In the genomic region with DNA sequence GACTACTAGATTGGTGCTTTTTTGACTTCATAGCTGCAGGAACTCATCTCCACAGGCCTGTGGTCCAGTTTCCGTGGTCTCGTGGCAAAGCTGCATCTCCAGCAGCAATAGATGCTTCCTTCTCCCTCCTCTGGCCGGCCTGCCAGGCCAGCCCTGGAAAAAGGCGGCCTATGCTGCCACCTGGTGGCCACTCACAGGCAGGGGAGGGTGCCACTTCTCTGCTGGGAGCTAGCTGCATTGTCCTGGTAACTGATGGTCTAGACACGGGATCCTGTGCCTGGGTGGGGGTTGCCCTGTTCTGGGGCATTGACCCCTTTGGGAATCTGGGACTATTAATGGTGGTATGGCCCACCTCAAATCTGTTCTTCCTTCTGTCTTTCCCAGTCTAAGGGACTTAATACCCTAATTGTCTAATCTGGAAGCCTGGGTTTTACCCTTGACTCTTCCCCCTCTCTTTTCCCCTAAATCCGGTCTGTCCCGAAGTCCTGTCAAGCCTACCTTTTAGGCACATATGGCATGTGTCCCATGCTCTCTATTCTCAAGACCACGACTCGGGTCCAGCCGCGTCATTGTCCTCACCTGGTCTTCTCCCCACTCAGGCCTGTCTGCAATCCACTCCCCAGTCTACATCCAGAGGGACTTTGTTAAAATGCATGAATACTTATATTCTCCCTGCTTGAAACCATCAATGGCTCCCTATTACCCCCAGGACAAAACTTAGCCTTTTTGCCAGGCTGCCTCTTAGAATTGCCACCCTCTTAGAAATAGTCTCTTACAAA, we compare ENCODE assay signal across 8 cellular contexts. TPM values are rescaled to one million over a fixed set of nuclear protein-coding genes. Genes with fewer than 3 reads are reported as not detected.
DNase-seq lines count a peak whose midpoint lies in the region; ATAC-seq, FAIRE-seq and TF ChIP-seq lines count a peak whose summit lies in the region.

No MANE protein-coding gene starts in this region.

- peak; percentile 97 for TF ChIP-seq CTCF in LNCaP clone FGC (IDR thresholded peaks at IDR 0.05; ENCODE audit: control insufficient read depth, extremely low read depth, insufficient read depth)

- ATAC-seq in GM21786 (IDR thresholded peaks at IDR 0.05; ENCODE audit: unreplicated experiment) (peak; percentile 88), SK-N-SH treated with all-trans-retinoic acid at 6 μM for 48 hours (peak; percentile 99)

- H3K4me3 ChIP-seq in LNCaP clone FGC (ENCODE audit: low read depth, low read length) = no peak overlapping the region

- peak; percentile 74 for DNase-seq in DMS79 treated with DMSO at 0.1 percent for 48 hours (lab: John Stamatoyannopoulos, UW)
- DNase-seq in LNCaP clone FGC (ENCODE audit: low read depth) = peak; percentile 8
- DNase-seq in activated naive CD4-positive, alpha-beta T cell (lab: John Stamatoyannopoulos, UW) = peak; percentile 41 to 72 (median 68)
- peak; percentile 76 for DNase-seq in glomerular visceral epithelial cell (ENCODE audit: extremely low spot score)
- peak; percentile 94 for DNase-seq in posterior vena cava (ENCODE audit: low spot score)
- peak; percentile 81 for DNase-seq in urothelium cell line (ENCODE audit: low spot score)

- FAIRE-seq in urothelium cell line (lab: Jason Lieb, UNC) = peak; percentile 74

- intact Hi-C loops in posterior vena cava (cut with DNase I) = loop anchor here in 1 of 2 donors (2.0 kb wide), 1 partner anchor 226 kb away; no protein-coding TSS in a partner anchor

TF ChIP-seq in SK-N-SH treated with all-trans-retinoic acid at 6 μM for 48 hours, 23 proteins besides CTCF, POLR2A, EP300 and RAD21:
- TF ChIP-seq TCF4 (CRISPR knock-in tag; IDR thresholded peaks at IDR 0.05; ENCODE audit: borderline replicate concordance) (no peak), RARB (CRISPR knock-in tag; IDR thresholded peaks at IDR 0.05) (no peak), BACH2 (CRISPR knock-in tag; IDR thresholded peaks at IDR 0.05; ENCODE audit: borderline replicate concordance) (no peak), ESRRG (CRISPR knock-in tag; IDR thresholded peaks at IDR 0.05) (no peak), ZC3H10 (CRISPR knock-in tag; IDR thresholded peaks at IDR 0.05) (no peak), ARNTL (CRISPR knock-in tag; IDR thresholded peaks at IDR 0.05; ENCODE audit: borderline replicate concordance, low read depth) (no peak), CSDC2 (CRISPR knock-in tag; IDR thresholded peaks at IDR 0.05) (no peak), ZNF70 (CRISPR knock-in tag; IDR thresholded peaks at IDR 0.05) (no peak), ZNF8 (CRISPR knock-in tag; IDR thresholded peaks at IDR 0.05) (no peak), SNAI2 (CRISPR knock-in tag; IDR thresholded peaks at IDR 0.05) (no peak), PPARA (CRISPR knock-in tag; IDR thresholded peaks at IDR 0.05; ENCODE audit: borderline replicate concordance) (no peak)
- TF ChIP-seq, protein P1, sequence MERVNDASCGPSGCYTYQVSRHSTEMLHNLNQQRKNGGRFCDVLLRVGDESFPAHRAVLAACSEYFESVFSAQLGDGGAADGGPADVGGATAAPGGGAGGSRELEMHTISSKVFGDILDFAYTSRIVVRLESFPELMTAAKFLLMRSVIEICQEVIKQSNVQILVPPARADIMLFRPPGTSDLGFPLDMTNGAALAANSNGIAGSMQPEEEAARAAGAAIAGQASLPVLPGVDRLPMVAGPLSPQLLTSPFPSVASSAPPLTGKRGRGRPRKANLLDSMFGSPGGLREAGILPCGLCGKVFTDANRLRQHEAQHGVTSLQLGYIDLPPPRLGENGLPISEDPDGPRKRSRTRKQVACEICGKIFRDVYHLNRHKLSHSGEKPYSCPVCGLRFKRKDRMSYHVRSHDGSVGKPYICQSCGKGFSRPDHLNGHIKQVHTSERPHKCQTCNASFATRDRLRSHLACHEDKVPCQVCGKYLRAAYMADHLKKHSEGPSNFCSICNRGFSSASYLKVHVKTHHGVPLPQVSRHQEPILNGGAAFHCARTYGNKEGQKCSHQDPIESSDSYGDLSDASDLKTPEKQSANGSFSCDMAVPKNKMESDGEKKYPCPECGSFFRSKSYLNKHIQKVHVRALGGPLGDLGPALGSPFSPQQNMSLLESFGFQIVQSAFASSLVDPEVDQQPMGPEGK (CRISPR knock-in tag; IDR thresholded peaks at IDR 0.05; ENCODE audit: borderline replicate concordance) = no peak
- TF ChIP-seq, protein P2, sequence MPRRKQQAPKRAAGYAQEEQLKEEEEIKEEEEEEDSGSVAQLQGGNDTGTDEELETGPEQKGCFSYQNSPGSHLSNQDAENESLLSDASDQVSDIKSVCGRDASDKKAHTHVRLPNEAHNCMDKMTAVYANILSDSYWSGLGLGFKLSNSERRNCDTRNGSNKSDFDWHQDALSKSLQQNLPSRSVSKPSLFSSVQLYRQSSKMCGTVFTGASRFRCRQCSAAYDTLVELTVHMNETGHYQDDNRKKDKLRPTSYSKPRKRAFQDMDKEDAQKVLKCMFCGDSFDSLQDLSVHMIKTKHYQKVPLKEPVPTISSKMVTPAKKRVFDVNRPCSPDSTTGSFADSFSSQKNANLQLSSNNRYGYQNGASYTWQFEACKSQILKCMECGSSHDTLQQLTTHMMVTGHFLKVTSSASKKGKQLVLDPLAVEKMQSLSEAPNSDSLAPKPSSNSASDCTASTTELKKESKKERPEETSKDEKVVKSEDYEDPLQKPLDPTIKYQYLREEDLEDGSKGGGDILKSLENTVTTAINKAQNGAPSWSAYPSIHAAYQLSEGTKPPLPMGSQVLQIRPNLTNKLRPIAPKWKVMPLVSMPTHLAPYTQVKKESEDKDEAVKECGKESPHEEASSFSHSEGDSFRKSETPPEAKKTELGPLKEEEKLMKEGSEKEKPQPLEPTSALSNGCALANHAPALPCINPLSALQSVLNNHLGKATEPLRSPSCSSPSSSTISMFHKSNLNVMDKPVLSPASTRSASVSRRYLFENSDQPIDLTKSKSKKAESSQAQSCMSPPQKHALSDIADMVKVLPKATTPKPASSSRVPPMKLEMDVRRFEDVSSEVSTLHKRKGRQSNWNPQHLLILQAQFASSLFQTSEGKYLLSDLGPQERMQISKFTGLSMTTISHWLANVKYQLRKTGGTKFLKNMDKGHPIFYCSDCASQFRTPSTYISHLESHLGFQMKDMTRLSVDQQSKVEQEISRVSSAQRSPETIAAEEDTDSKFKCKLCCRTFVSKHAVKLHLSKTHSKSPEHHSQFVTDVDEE (CRISPR knock-in tag; IDR thresholded peaks at IDR 0.05) = no peak
- TF ChIP-seq, protein P3, sequence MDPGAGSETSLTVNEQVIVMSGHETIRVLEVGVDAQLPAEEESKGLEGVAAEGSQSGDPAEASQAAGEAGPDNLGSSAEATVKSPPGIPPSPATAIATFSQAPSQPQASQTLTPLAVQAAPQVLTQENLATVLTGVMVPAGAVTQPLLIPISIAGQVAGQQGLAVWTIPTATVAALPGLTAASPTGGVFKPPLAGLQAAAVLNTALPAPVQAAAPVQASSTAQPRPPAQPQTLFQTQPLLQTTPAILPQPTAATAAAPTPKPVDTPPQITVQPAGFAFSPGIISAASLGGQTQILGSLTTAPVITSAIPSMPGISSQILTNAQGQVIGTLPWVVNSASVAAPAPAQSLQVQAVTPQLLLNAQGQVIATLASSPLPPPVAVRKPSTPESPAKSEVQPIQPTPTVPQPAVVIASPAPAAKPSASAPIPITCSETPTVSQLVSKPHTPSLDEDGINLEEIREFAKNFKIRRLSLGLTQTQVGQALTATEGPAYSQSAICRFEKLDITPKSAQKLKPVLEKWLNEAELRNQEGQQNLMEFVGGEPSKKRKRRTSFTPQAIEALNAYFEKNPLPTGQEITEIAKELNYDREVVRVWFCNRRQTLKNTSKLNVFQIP (CRISPR knock-in tag; IDR thresholded peaks at IDR 0.05; ENCODE audit: borderline replicate concordance, low read depth) = no peak
- TF ChIP-seq, protein P4, sequence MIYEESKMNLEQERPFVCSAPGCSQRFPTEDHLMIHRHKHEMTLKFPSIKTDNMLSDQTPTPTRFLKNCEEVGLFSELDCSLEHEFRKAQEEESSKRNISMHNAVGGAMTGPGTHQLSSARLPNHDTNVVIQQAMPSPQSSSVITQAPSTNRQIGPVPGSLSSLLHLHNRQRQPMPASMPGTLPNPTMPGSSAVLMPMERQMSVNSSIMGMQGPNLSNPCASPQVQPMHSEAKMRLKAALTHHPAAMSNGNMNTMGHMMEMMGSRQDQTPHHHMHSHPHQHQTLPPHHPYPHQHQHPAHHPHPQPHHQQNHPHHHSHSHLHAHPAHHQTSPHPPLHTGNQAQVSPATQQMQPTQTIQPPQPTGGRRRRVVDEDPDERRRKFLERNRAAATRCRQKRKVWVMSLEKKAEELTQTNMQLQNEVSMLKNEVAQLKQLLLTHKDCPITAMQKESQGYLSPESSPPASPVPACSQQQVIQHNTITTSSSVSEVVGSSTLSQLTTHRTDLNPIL (CRISPR knock-in tag; IDR thresholded peaks at IDR 0.05; ENCODE audit: low read depth) = no peak
- TF ChIP-seq, protein P5, sequence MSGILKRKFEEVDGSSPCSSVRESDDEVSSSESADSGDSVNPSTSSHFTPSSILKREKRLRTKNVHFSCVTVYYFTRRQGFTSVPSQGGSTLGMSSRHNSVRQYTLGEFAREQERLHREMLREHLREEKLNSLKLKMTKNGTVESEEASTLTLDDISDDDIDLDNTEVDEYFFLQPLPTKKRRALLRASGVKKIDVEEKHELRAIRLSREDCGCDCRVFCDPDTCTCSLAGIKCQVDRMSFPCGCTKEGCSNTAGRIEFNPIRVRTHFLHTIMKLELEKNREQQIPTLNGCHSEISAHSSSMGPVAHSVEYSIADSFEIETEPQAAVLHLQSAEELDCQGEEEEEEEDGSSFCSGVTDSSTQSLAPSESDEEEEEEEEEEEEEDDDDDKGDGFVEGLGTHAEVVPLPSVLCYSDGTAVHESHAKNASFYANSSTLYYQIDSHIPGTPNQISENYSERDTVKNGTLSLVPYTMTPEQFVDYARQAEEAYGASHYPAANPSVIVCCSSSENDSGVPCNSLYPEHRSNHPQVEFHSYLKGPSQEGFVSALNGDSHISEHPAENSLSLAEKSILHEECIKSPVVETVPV (CRISPR knock-in tag; IDR thresholded peaks at IDR 0.05) = no peak

RNA-seq across cellular contexts. Expression of a gene that starts 20.1 kb away (rescaled TPM):
- total RNA-seq in posterior vena cava = 10 to 100 TPM; 20.8 to 30.2 TPM

Comparison
In these comparisons a context has a peak if more than half of its experiments do, and no peak if none do; other contexts are left out.
1. DNase-seq: peak in every context shown above with its lines; median percentile 94 in posterior vena cava; 81 in urothelium cell line; 76 in glomerular visceral epithelial cell; 74 in DMS79 treated with DMSO at 0.1 percent for 48 hours; 68 in activated naive CD4-positive, alpha-beta T cell; 8 in LNCaP clone FGC.